ENCODE assay signal across 19 cellular contexts in the genomic region with DNA sequence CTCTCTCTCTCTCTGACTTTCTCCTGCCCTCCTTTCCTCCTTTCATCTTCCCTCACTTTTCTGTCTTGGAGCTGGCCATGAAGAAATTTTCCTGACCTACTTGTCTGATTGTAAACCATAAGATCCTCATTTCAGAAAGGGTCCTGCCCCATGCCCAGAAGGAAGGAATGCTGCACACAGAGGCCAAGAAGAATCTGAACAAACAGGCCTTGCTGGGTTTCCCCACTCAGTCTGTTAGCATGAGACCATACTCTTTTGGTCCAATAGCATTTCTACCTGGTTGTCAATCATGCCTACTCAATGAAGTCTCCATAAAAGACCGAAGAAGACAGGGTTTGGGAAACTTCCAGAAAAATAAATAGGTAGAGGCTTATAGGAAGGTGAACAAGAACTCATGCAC.
A peak's percentile ranks its signal among the peaks of the same experiment; 100 is the strongest.
DNase-seq lines count a peak whose midpoint lies in the region; ATAC-seq, FAIRE-seq and TF ChIP-seq lines count a peak whose summit lies in the region.
"Had no signal": no experiment of that assay in that cellular context is flagged by ENCODE, and none has a peak within 500 bp of the region (broad histone marks: within the 10 kb centered on the region; RNA-seq: fewer than 3 reads in every experiment).

No MANE protein-coding gene starts in this region.

- H2BK12ac ChIP-seq in neuronal stem cell (ENCODE audit: low read length) = no peak overlapping the region

- no peaks in the 10 kb centered on the region for H3K9me3 Mint-ChIP-seq in type B pancreatic cell
- H3K9me3 Mint-ChIP-seq: CD8-positive, alpha-beta T cell; GM23338; HFFc6 had no signal

- H3K27me3 Mint-ChIP-seq in type B pancreatic cell = no peaks in the 10 kb centered on the region

- H3K36me3 ChIP-seq in pancreas = no peaks in the 10 kb centered on the region
- H3K36me3 ChIP-seq in neuronal stem cell (replicated peaks in 1 of 2; ENCODE audit: control insufficient read depth in 2 of 2, insufficient read depth in 2 of 2, low read length in 2 of 2) = no peaks in the 10 kb centered on the region
- H3K36me3 ChIP-seq: HAP-1 had no signal

- H2AK5ac ChIP-seq in neuronal stem cell (ENCODE audit: low read depth, low read length) = no peak overlapping the region

- H2BK120ac ChIP-seq in neuronal stem cell (ENCODE audit: low read depth, low read length) = no peak overlapping the region

- no peak overlapping the region for H3K4me3 ChIP-seq in epithelial cell of esophagus (ENCODE audit: low read length)
- H3K4me3 ChIP-seq in pancreas = no peak overlapping the region
- H3K4me3 ChIP-seq in neuronal stem cell (ENCODE audit: low read length in 2 of 2) = no peak overlapping the region
- H3K4me3 ChIP-seq: GM23338, HAP-1 had no signal

- H2AFZ ChIP-seq in neuronal stem cell (ENCODE audit: low read length) = no peak overlapping the region
- H2AFZ ChIP-seq: GM23338 had no signal

- H3K23ac ChIP-seq in neuronal stem cell (ENCODE audit: low read depth, low read length, poor library complexity) = no peak overlapping the region

- H3K18ac ChIP-seq in neuronal stem cell (ENCODE audit: low read length) = no peak overlapping the region

- intact Hi-C loops in pancreas (cut with DNase I) = loop anchor here in 1 of 3 donors (10.0 kb wide), 1 partner anchor 245 kb away; no protein-coding TSS in a partner anchor

- H3K79me1 ChIP-seq in neuronal stem cell (ENCODE audit: low read depth, low read length) = no peaks in the 10 kb centered on the region

- no peak overlapping the region for H2BK5ac ChIP-seq in neuronal stem cell (ENCODE audit: low read length)

- H3K4me1 ChIP-seq in pancreas (peaks cover 5 to 13% (median 12%) of the 10 kb centered on the region in 3 donors), neuronal stem cell (ENCODE audit: control insufficient read depth in 2 of 2, insufficient read depth in 1 of 2, low read depth in 1 of 2, low read length in 2 of 2) (no peaks in the 10 kb centered on the region)
- H3K4me1 ChIP-seq: HAP-1 had no signal

- no peak overlapping the region for H4K91ac ChIP-seq in neuronal stem cell (ENCODE audit: low read depth, low read length, poor library complexity)

- CTCF ChIA-PET in RWPE1 (lab: Yijun Ruan, JAX) = no interaction called here

- H3K9ac ChIP-seq in neuronal stem cell (ENCODE audit: low read depth, low read length, poor library complexity) = no peak overlapping the region

- no peaks in the 10 kb centered on the region for H3K36me3 Mint-ChIP-seq in type B pancreatic cell
- H3K36me3 Mint-ChIP-seq: CD8-positive, alpha-beta T cell had no signal

- H3K27ac ChIP-seq in pancreas (no peak overlapping the region), neuronal stem cell (replicated peaks; ENCODE audit: low read length) (no peak overlapping the region), RWPE1 (no peak overlapping the region)

- no peaks in the 10 kb centered on the region for H3K9me3 ChIP-seq in pancreas
- H3K9me3 ChIP-seq in neuronal stem cell (replicated peaks in 1 of 2; ENCODE audit: control insufficient read depth in 2 of 2, insufficient read depth in 1 of 2, low read depth in 1 of 2, low read length in 2 of 2) = no peaks in the 10 kb centered on the region
- H3K9me3 ChIP-seq: HAP-1 had no signal

- FAIRE-seq in pancreas (lab: Jason Lieb, UNC) = no peak
- FAIRE-seq: D721Med, GM12891, GM18507 had no signal

- no peak overlapping the region for H3K14ac ChIP-seq in neuronal stem cell (ENCODE audit: low read length)

- peak; percentile 40 for DNase-seq in ELF-1 (ENCODE audit: low read depth, low spot score)
- DNase-seq in epithelial cell of esophagus (ENCODE audit: low read depth) = peak; percentile 17
- no peak for DNase-seq in type B pancreatic cell (ENCODE audit: extremely low spot score, unreplicated experiment)
- DNase-seq in pancreas = no peak
- no peak for DNase-seq in neuronal stem cell (ENCODE audit: low spot score)
- DNase-seq in RWPE1 (ENCODE audit: low spot score) = no peak
- DNase-seq: C1 segment of cervical spinal cord; CD4-positive, CD25-positive, alpha-beta regulatory T cell; CD8-positive, alpha-beta T cell; DMS 273 treated with DMSO at 0.1 percent for 48 hours; DMS79; EL; GF-D8; HFFc6 had no signal

- H3K27me3 ChIP-seq in pancreas (no peaks in the 10 kb centered on the region), neuronal stem cell (ENCODE audit: control insufficient read depth in 3 of 3, insufficient read depth in 3 of 3, low read depth in 1 of 3, low read length in 3 of 3) (no peaks in the 10 kb centered on the region)

- POLR2A ChIA-PET in RWPE1 (lab: Yijun Ruan, JAX; ENCODE audit: low non-redundant PET) = no interaction called here

- peak overlapping the region; percentile 10 for H3K4me3 Mint-ChIP-seq in type B pancreatic cell
- H3K4me3 Mint-ChIP-seq: CD4-positive, CD25-positive, alpha-beta regulatory T cell; CD8-positive, alpha-beta T cell; GM23338; HFFc6 had no signal

- H2BK15ac ChIP-seq in neuronal stem cell (ENCODE audit: low read length) = no peak overlapping the region

- TF ChIP-seq CTCF in epithelial cell of esophagus (IDR thresholded peaks at IDR 0.05; ENCODE audit: insufficient read depth, low read depth, low read length, missing control alignments) = no peak
- no peak for TF ChIP-seq CTCF in type B pancreatic cell (conservative IDR thresholded peaks at IDR 0.05)
- TF ChIP-seq CTCF in pancreas (IDR thresholded peaks at IDR 0.05) = no peak
- no peak for TF ChIP-seq CTCF in RWPE1 (conservative IDR thresholded peaks at IDR 0.05; ENCODE audit: low read depth)

- H3K27ac Mint-ChIP-seq in type B pancreatic cell = peak overlapping the region; percentile 80
- H3K27ac Mint-ChIP-seq: CD8-positive, alpha-beta T cell; GM23338; HFFc6 had no signal

- H4K8ac ChIP-seq in neuronal stem cell (ENCODE audit: low read depth, low read length) = no peak overlapping the region

- H3K4ac ChIP-seq in neuronal stem cell (ENCODE audit: low read length) = no peak overlapping the region

- no peak for ATAC-seq in pancreas
- ATAC-seq: CD8-positive, alpha-beta T cell; GM23338 had no signal

- no peak overlapping the region for H3K4me2 ChIP-seq in neuronal stem cell (ENCODE audit: insufficient read depth, low read length, poor library complexity, severe bottlenecking)
- H3K4me2 ChIP-seq: GM23338 had no signal

- 79 to 94% methylated on average over 1 of the region's 1 CpG for WGBS in pancreas, 2 donors
- no CpG with 5 or more reads among the region's 1 CpG for WGBS in neuronal stem cell (ENCODE audit: extremely low coverage in 2 of 2, insufficient read length in 2 of 2, insufficient replicate concordance in 1 of 2), 2 donors

- H3K4me1 Mint-ChIP-seq in type B pancreatic cell (ENCODE audit: unreplicated experiment) = peaks cover 8% of the 10 kb centered on the region
- H3K4me1 Mint-ChIP-seq: GM23338 had no signal

Comparison
In these comparisons a context has a peak if more than half of its experiments do, and no peak if none do; other contexts are left out.
1. DNase-seq: peak in ELF-1 (single experiment) and epithelial cell of esophagus (single experiment); none in type B pancreatic cell (single experiment), pancreas (0 of 6), neuronal stem cell (single experiment) and RWPE1 (single experiment).